8 cellular contexts compared by ENCODE assay signal in genomic region chr10:124403548-124403947, GRCh38. TPM values are rescaled to one million over a fixed set of nuclear protein-coding genes. Genes with fewer than 3 reads are reported as not detected.
A peak's percentile ranks its signal among the peaks of the same experiment; 100 is the strongest.
DNase-seq lines count a peak whose midpoint lies in the region; ATAC-seq and TF ChIP-seq lines count a peak whose summit lies in the region.

No MANE protein-coding gene starts in this region.

- TF ChIP-seq CTCF in BJ (IDR thresholded peaks at IDR 0.05; ENCODE audit: insufficient read depth, low read depth, low read length) (peak; percentile 69), SU-DHL-6 (IDR thresholded peaks at IDR 0.05; ENCODE audit: insufficient read depth, low read length, poor library complexity, severe bottlenecking) (peak; percentile 34)

- H2AK5ac ChIP-seq in mesendoderm (ENCODE audit: low read length): no peak overlapping the region

- H4K5ac ChIP-seq in mesendoderm (ENCODE audit: low read length): no peak overlapping the region

- no peaks in the 10 kb centered on the region for H4K20me1 ChIP-seq in SU-DHL-6 (ENCODE audit: low read depth, low read length)

- no peak overlapping the region for H3K4ac ChIP-seq in mesendoderm (ENCODE audit: low read depth, low read length)

- no peak overlapping the region for H2BK120ac ChIP-seq in mesendoderm (ENCODE audit: low read depth, low read length)

- H2BK15ac ChIP-seq in mesendoderm (replicated peaks; ENCODE audit: low read depth): no peak overlapping the region

- H3K9me2 ChIP-seq in SU-DHL-6 (replicated peaks; ENCODE audit: insufficient read depth, low read length): no peaks in the 10 kb centered on the region

- no peaks in the 10 kb centered on the region for H3K4me1 ChIP-seq in mesendoderm (ENCODE audit: control insufficient read depth, low read depth, low read length)

- no peak overlapping the region for H3K18ac ChIP-seq in mesendoderm (ENCODE audit: low read length)

- peak overlapping the region; percentile 18; the same call in 1 of the 2 replicates for H3K9ac ChIP-seq in SU-DHL-6 (ENCODE audit: low read length)
- no peak overlapping the region for H3K9ac ChIP-seq in mesendoderm (ENCODE audit: low read length)

- H3K9me3 ChIP-seq in SU-DHL-6 (ENCODE audit: insufficient read depth, low read length): no peaks in the 10 kb centered on the region

- H2AFZ ChIP-seq in SU-DHL-6 (ENCODE audit: low read depth, low read length, severe bottlenecking): peak overlapping the region; percentile 74

- DNase-seq in BJ (ENCODE audit: low read depth) (no peak), NCI-H1694 treated with DMSO at 0.1 percent for 48 hours (lab: John Stamatoyannopoulos, UW) (peak; percentile 48), mesendoderm (peak; percentile 98), activated gamma-delta T cell treated with Interleukin-2 at 50 U/mL for 16 hours (no peak)
- DNase-seq in effector CD4-positive, alpha-beta T cell: peak; percentile 16

- H3K36me3 ChIP-seq in BJ (ENCODE audit: control insufficient read depth, insufficient read depth, low read length) (peaks cover 16% of the 10 kb centered on the region), SU-DHL-6 (ENCODE audit: low read length) (peaks cover 9% of the 10 kb centered on the region; the same call in 1 of the 2 replicates), mesendoderm (ENCODE audit: control insufficient read depth, insufficient read depth, low read length) (peaks cover 10% of the 10 kb centered on the region)

- H3K79me2 ChIP-seq in SU-DHL-6 (ENCODE audit: insufficient read depth, low read length) (no peaks in the 10 kb centered on the region), mesendoderm (ENCODE audit: control insufficient read depth, insufficient read depth, low read length) (no peaks in the 10 kb centered on the region)

- H2BK5ac ChIP-seq in mesendoderm (ENCODE audit: low read length): no peak overlapping the region

- H3K23ac ChIP-seq in mesendoderm (ENCODE audit: low read length): no peak overlapping the region

- no peaks in the 10 kb centered on the region for H3K79me1 ChIP-seq in mesendoderm (ENCODE audit: low read length)

- H3K27ac ChIP-seq in SU-DHL-6 (ENCODE audit: low read depth, low read length): peak overlapping the region; percentile 8; the same call in 1 of the 2 replicates
- no peak overlapping the region for H3K27ac ChIP-seq in mesendoderm (ENCODE audit: low read depth, low read length)

- peak; percentile 83 for ATAC-seq in GM18511 (IDR thresholded peaks at IDR 0.05; ENCODE audit: unreplicated experiment)
- ATAC-seq in HG02981 (IDR thresholded peaks at IDR 0.05; ENCODE audit: unreplicated experiment): peak; percentile 98

- H3K4me2 ChIP-seq in SU-DHL-6 (ENCODE audit: low read depth, low read length, poor library complexity, severe bottlenecking) (peak overlapping the region; percentile 6), mesendoderm (ENCODE audit: low read length) (no peak overlapping the region)

- no peaks in the 10 kb centered on the region for H3F3A ChIP-seq in SU-DHL-6 (ENCODE audit: insufficient read depth)

- H3K4me3 ChIP-seq in BJ (ENCODE audit: low read depth, low read length) (no peak overlapping the region), SU-DHL-6 (ENCODE audit: insufficient read depth, low read length, poor library complexity, severe bottlenecking) (no peak overlapping the region), mesendoderm (ENCODE audit: low read length) (no peak overlapping the region)

- POLR2A ChIA-PET in BJ (lab: Charles Lee): no interaction called here

- H3K56ac ChIP-seq in mesendoderm (ENCODE audit: low read length): no peak overlapping the region

- WGBS in mesendoderm (ENCODE audit: extremely low coverage, insufficient coverage, low lambda C conversion rate): no CpG with 5 or more reads among the region's 8 CpGs

- CTCF ChIA-PET in BJ (lab: Yijun Ruan, JAX): interaction anchor here (1.1 to 2.8 kb wide), 10 partner anchors 10 to 423 kb away, joined by 3 to 23 read pairs (median 8); no protein-coding TSS in a partner anchor

- H4K8ac ChIP-seq in mesendoderm (ENCODE audit: low read depth, low read length): peak overlapping the region; percentile 89

- H3K27me3 ChIP-seq in BJ (ENCODE audit: control insufficient read depth, insufficient read depth, low read length) (no peaks in the 10 kb centered on the region), SU-DHL-6 (ENCODE audit: low read length) (no peaks in the 10 kb centered on the region), mesendoderm (ENCODE audit: insufficient read depth, low read length, poor library complexity) (no peaks in the 10 kb centered on the region)

RNA-seq across cellular contexts. Expression of gene OAT, which starts 15.2 kb away (rescaled TPM):
- polyA plus RNA-seq in BJ (2011; rRNA removed): 112 and 179 TPM in 2 replicates
- 46.1 and 60.1 TPM in 2 replicates for polyA minus RNA-seq in BJ (2011; rRNA and poly(A)+ RNA removed)
- 98.1 TPM for polyA plus RNA-seq in mesendoderm (2013, experiment 1 of 2)
- 97.6 TPM for polyA plus RNA-seq in mesendoderm (2013, experiment 2 of 2)

RNA-seq across cellular contexts. Expression of gene NKX1-2, which starts 46.3 kb away (rescaled TPM):
- not detected in 2 replicates for polyA plus RNA-seq in BJ (2011; rRNA removed)
- polyA minus RNA-seq in BJ (2011; rRNA and poly(A)+ RNA removed): not detected in 2 replicates
- 53.0 TPM for polyA plus RNA-seq in mesendoderm (2013, experiment 1 of 2)
- 54.5 TPM for polyA plus RNA-seq in mesendoderm (2013, experiment 2 of 2)

RNA-seq across cellular contexts. Expression of gene LHPP, which starts 58.1 kb away (rescaled TPM):
- 17.9 and 23.8 TPM in 2 replicates for polyA plus RNA-seq in BJ (2011; rRNA removed)
- 7.0 and 8.2 TPM in 2 replicates for polyA minus RNA-seq in BJ (2011; rRNA and poly(A)+ RNA removed)
- polyA plus RNA-seq in mesendoderm (2013, experiment 1 of 2): 8.5 TPM
- 8.8 TPM for polyA plus RNA-seq in mesendoderm (2013, experiment 2 of 2)

Comparison
In these comparisons a context has a peak if more than half of its experiments do, and no peak if none do; other contexts are left out.
1. DNase-seq: peak in NCI-H1694 treated with DMSO at 0.1 percent for 48 hours (single experiment), effector CD4-positive, alpha-beta T cell (single experiment) and mesendoderm (single experiment); none in BJ (single experiment) and activated gamma-delta T cell treated with Interleukin-2 at 50 U/mL for 16 hours (single experiment).